ENCODE assay signal across 8 cellular contexts in genomic region chr9:83649080-83649479, GRCh38. TPM values are rescaled to one million over a fixed set of nuclear protein-coding genes. Genes with fewer than 3 reads are reported as not detected.
DNase-seq lines count a peak whose midpoint lies in the region; ATAC-seq, FAIRE-seq and TF ChIP-seq lines count a peak whose summit lies in the region.

No MANE protein-coding gene starts in this region.

- H3K9me3 ChIP-seq in A673 (ENCODE audit: low read depth, low read length, poor library complexity, severe bottlenecking), result no peaks in the 10 kb centered on the region
- H3K9me3 ChIP-seq in small intestine (ENCODE audit: control insufficient read depth, low read depth), result no peaks in the 10 kb centered on the region

- FAIRE-seq in small intestine (lab: Jason Lieb, UNC), result no peak

- H3K27ac ChIP-seq in A673 (ENCODE audit: low read depth, low read length, poor library complexity, severe bottlenecking) (no peak overlapping the region), small intestine (ENCODE audit: low read depth in 1 of 2, low read length in 1 of 2) (no peak overlapping the region)

- CTCF ChIA-PET in A673 (lab: Charles Lee), result interaction anchor here (0.6 to 0.8 kb wide), 3 partner anchors 21 to 105 kb away, joined by 3 to 5 read pairs (median 3); no protein-coding TSS in a partner anchor

- no TSS peak for BruUV-seq in A673 (replicated peaks; lab: Mats Ljungman, UMichigan)

- H3K36me3 ChIP-seq in A673 (ENCODE audit: insufficient read depth, low read length, poor library complexity, severe bottlenecking), result peaks cover 18% of the 10 kb centered on the region
- H3K36me3 ChIP-seq in small intestine (ENCODE audit: control insufficient read depth in 2 of 2, insufficient read depth in 2 of 2, low read length in 2 of 2), result peaks cover 4 to 10% of the 10 kb centered on the region in 2 donors

- H3K4me1 ChIP-seq in A673 (ENCODE audit: insufficient read depth, low read length, poor library complexity, severe bottlenecking), result peaks cover 48% of the 10 kb centered on the region
- no peaks in the 10 kb centered on the region for H3K4me1 ChIP-seq in small intestine (ENCODE audit: control insufficient read depth in 2 of 2, insufficient read depth in 1 of 2, low read depth in 1 of 2, low read length in 1 of 2)

- TF ChIP-seq CTCF in A673 (conservative IDR thresholded peaks at IDR 0.05; ENCODE audit: low read depth, low read length), result peak; percentile 73

- ATAC-seq in GM18511 (IDR thresholded peaks at IDR 0.05; ENCODE audit: unreplicated experiment), result peak; percentile 61
- ATAC-seq in left ventricle myocardium superior, result peak; percentile 80

- POLR2A ChIA-PET in A673 (lab: Charles Lee; ENCODE audit: low non-redundant PET), result no interaction called here

- no peak for TF ChIP-seq EP300 in Ishikawa (IDR thresholded peaks at IDR 0.05; ENCODE audit: borderline replicate concordance)

- intact Hi-C loops in A673 (cut with micrococcal nuclease; ENCODE audit: unreplicated experiment), result no loop called here
- intact Hi-C loops in left ventricle myocardium superior (cut with micrococcal nuclease), result no loop called here

- H3K4me3 ChIP-seq in A673 (ENCODE audit: low read depth, low read length, poor library complexity, severe bottlenecking) (no peak overlapping the region), small intestine (ENCODE audit: low read depth in 1 of 2, low read length in 2 of 2) (no peak overlapping the region)

- DNase-seq in A673 (ENCODE audit: low spot score) (peak; percentile 65), T follicular helper cell (ENCODE audit: low read depth) (peak; percentile 67), left ventricle myocardium superior (peak; percentile 80), small intestine (peak; percentile 74), NCI-H128 (lab: John Stamatoyannopoulos, UW; ENCODE audit: unreplicated experiment) (no peak)
- DNase-seq in activated naive CD8-positive, alpha-beta T cell treated with anti-CD3 and anti-CD28 coated beads, Interleukin-2, amount 50 U/mL, for 16 hours (ENCODE audit: low read depth, low spot score), result peak; percentile 51

- H3K27me3 ChIP-seq in A673 (replicated peaks; ENCODE audit: insufficient read depth, low read depth, low read length, poor library complexity), result no peaks in the 10 kb centered on the region
- H3K27me3 ChIP-seq in small intestine (ENCODE audit: control insufficient read depth in 2 of 2, insufficient read depth in 2 of 2, low read length in 2 of 2), result no peaks in the 10 kb centered on the region

- TF ChIP-seq RAD21 in Ishikawa (IDR thresholded peaks at IDR 0.05; ENCODE audit: low read depth), result peak; percentile 54

- WGBS in small intestine, 3 donors, result 19 to 41% (median 23%) methylated on average over 8 of the region's 8 CpGs

TF ChIP-seq in Ishikawa, 13 proteins besides CTCF, POLR2A, EP300 and RAD21:
- TF ChIP-seq TCF12 (IDR thresholded peaks at IDR 0.05; ENCODE audit: low read depth), result no peak
- no peak for TF ChIP-seq CEBPB (IDR thresholded peaks at IDR 0.05)
- no peak for TF ChIP-seq MAX (IDR thresholded peaks at IDR 0.05)
- TF ChIP-seq TAF1 (IDR thresholded peaks at IDR 0.05; ENCODE audit: low read depth), result no peak
- no peak for TF ChIP-seq REST (IDR thresholded peaks at IDR 0.05; ENCODE audit: low read depth)

RNA-seq across cellular contexts. Expression of gene IDNK, which starts 26.1 kb away (rescaled TPM):
- total RNA-seq in A673 (2021) (1.6 and 1.7 TPM in 2 replicates), left ventricle myocardium superior (3.3 TPM)
- polyA plus RNA-seq in small intestine, result 10 to 100 TPM; 20.2 to 73.4 (median 41.3) TPM

RNA-seq across cellular contexts. Expression of gene UBQLN1, which starts 58.7 kb away (rescaled TPM):
- total RNA-seq in A673 (2021), result 154 and 162 TPM in 2 replicates
- 85.2 TPM for total RNA-seq in left ventricle myocardium superior
- 10 to 100 TPM; 40.3 to 44.9 (median 43.2) TPM for polyA plus RNA-seq in small intestine
